29 cellular contexts compared by ENCODE assay signal in genomic region chr20:13025181-13025580, GRCh38.
"Had no signal": no experiment of that assay in that cellular context is flagged by ENCODE, and none has a peak within 500 bp of the region (broad histone marks: within the 10 kb centered on the region; RNA-seq: fewer than 3 reads in every experiment).

No MANE protein-coding gene starts in this region.

- H3K27ac ChIP-seq: ascending aorta, brain microvascular endothelial cell, esophagus muscularis mucosa, foreskin keratinocyte, gastrocnemius medialis had no signal

- FAIRE-seq: colon had no signal

- ATAC-seq: activated CD4-positive, alpha-beta T cell treated with anti-CD3 and anti-CD28 coated beads for 36 hours; activated CD8-positive, alpha-beta memory T cell treated with anti-CD3 and anti-CD28 coated beads, Interleukin-2, amount 10 ng/mL, durations not matched to agents 7 days and 5 days; activated CD8-positive, alpha-beta T cell treated with anti-CD3 and anti-CD28 coated beads, Interleukin-2, amount 10 ng/mL, durations not matched to agents 7 days and 5 days; activated naive CD4-positive, alpha-beta T cell treated with anti-CD3 and anti-CD28 coated beads, Interleukin-2, amount 50 U/mL, for 72 hours; effector memory CD8-positive, alpha-beta T cell; foreskin keratinocyte; gastrocnemius medialis had no signal

- H3K9me3 ChIP-seq: gastrocnemius medialis had no signal

- H3K36me3 ChIP-seq: brain microvascular endothelial cell, esophagus muscularis mucosa, gastrocnemius medialis had no signal

- H3K27me3 ChIP-seq: ascending aorta, brain microvascular endothelial cell, esophagus muscularis mucosa, foreskin keratinocyte, gastrocnemius medialis had no signal

- H3K4me3 ChIP-seq: ascending aorta, esophagus muscularis mucosa, gastrocnemius medialis had no signal

- H3K4me1 ChIP-seq: ascending aorta, gastrocnemius medialis had no signal

- DNase-seq: activated CD4-positive, alpha-beta memory T cell treated with anti-CD3 and anti-CD28 coated beads for 36 hours; activated CD4-positive, alpha-beta T cell treated with anti-CD3 and anti-CD28 coated beads for 36 hours; activated CD4-positive, alpha-beta T cell treated with anti-CD3 and anti-CD28 coated beads, Interleukin-2, amount 10 ng/mL, durations not matched to agents 24 days and 14 days; activated CD4-positive, CD25-positive, alpha-beta regulatory T cell; activated CD4-positive, CD25-positive, alpha-beta regulatory T cell treated with anti-CD3 and anti-CD28 coated beads, Interleukin-2, amount 50 U/mL, for 72 hours; activated CD8-positive, alpha-beta memory T cell treated with anti-CD3 and anti-CD28 coated beads, Interleukin-2, amount 10 ng/mL, durations not matched to agents 7 days and 5 days; activated CD8-positive, alpha-beta memory T cell treated with anti-CD3 and anti-CD28 coated beads, Interleukin-2, amount 50 U/mL, for 4 hours; activated CD8-positive, alpha-beta T cell treated with anti-CD3 and anti-CD28 coated beads, Interleukin-2, amount 10 ng/mL, durations not matched to agents 7 days and 5 days; activated gamma-delta T cell; activated naive CD4-positive, alpha-beta T cell; activated naive CD4-positive, alpha-beta T cell treated with anti-CD3 and anti-CD28 coated beads, Interleukin-2, amount 10 ng/mL, durations not matched to agents 7 days and 5 days; activated naive CD8-positive, alpha-beta T cell treated with anti-CD3 and anti-CD28 coated beads, Interleukin-2, amount 10 ng/mL, durations not matched to agents 7 days and 5 days; activated T-cell treated with anti-CD3 and anti-CD28 coated beads, Interleukin-2, amount 50 U/mL, for 1 hour; activated T-cell treated with anti-CD3 and anti-CD28 coated beads, Interleukin-2, amount 50 U/mL, for 48 hours; brain microvascular endothelial cell; caudate nucleus; cortex of kidney; dermis blood vessel endothelial cell; effector CD4-positive, alpha-beta T cell; effector memory CD8-positive, alpha-beta T cell; erythroblast; gastrocnemius medialis; glutamatergic neuron; T-helper 2 cell had no signal
